Comparison of ENCODE assay signal across 8 cellular contexts in genomic region chr13:79393564-79394249, GRCh38. TPM values are rescaled to one million over a fixed set of nuclear protein-coding genes. Genes with fewer than 3 reads are reported as not detected.
A peak's percentile ranks its signal among the peaks of the same experiment; 100 is the strongest.
DNase-seq lines count a peak whose midpoint lies in the region; ATAC-seq, FAIRE-seq and TF ChIP-seq lines count a peak whose summit lies in the region.

No MANE protein-coding gene starts in this region.

- no peaks in the 10 kb centered on the region for H3K27me3 Mint-ChIP-seq in T-helper 1 cell treated with Interleukin-12 subunit alpha and Interleukin-12 subunit beta and Interleukin-4 antibody, amounts not matched to agents 30 μg/mL and 1 μg/mL, for 36 hours (ENCODE audit: low read depth)

- H3K4me3 Mint-ChIP-seq in T-helper 1 cell treated with Interleukin-12 subunit alpha and Interleukin-12 subunit beta and Interleukin-4 antibody, amounts not matched to agents 30 μg/mL and 1 μg/mL, for 36 hours, result peak overlapping the region; percentile 55

- H3K9me3 Mint-ChIP-seq in T-helper 1 cell treated with Interleukin-12 subunit alpha and Interleukin-12 subunit beta and Interleukin-4 antibody, amounts not matched to agents 30 μg/mL and 1 μg/mL, for 36 hours, result peaks cover 6% of the 10 kb centered on the region

- no peaks in the 10 kb centered on the region for H3K27me3 ChIP-seq in aorta (ENCODE audit: control insufficient read depth in 1 of 2, insufficient read depth in 2 of 2, low read length in 1 of 2)

- intact Hi-C loops in aorta (cut with DNase I), result no loop called here

- H3K9me3 ChIP-seq in aorta (ENCODE audit: control insufficient read depth, low read length), result no peaks in the 10 kb centered on the region

- FAIRE-seq in GM12892 (lab: Jason Lieb, UNC), result peak; percentile 70

- 0 out of 2 replicates have a peak, but pooled peaks have one; percentile 38 for TF ChIP-seq POLR2A in GM12892 (IDR thresholded peaks at IDR 0.05; ENCODE audit: low read depth, low read length)

- H3K36me3 ChIP-seq in aorta (ENCODE audit: control insufficient read depth in 1 of 2, insufficient read depth in 2 of 2, low read length in 1 of 2), result peaks cover 0 to 3% of the 10 kb centered on the region in 2 donors

- H3K36me3 Mint-ChIP-seq in T-helper 1 cell treated with Interleukin-12 subunit alpha and Interleukin-12 subunit beta and Interleukin-4 antibody, amounts not matched to agents 30 μg/mL and 1 μg/mL, for 36 hours (ENCODE audit: low read depth), result peaks cover 37% of the 10 kb centered on the region

- H3K4me3 ChIP-seq in aorta (ENCODE audit: low read length in 2 of 2), result no peak overlapping the region

- in situ Hi-C loops in GM13976 (cut with MboI; ENCODE audit: low sequenced_read_pairs, unreplicated experiment), result no loop called here

- TF ChIP-seq CTCF in GM13976 (IDR thresholded peaks at IDR 0.05; ENCODE audit: borderline replicate concordance, control extremely low read depth, extremely low read depth, insufficient read depth, missing control alignments), result no peak

- no peaks in the 10 kb centered on the region for H3K4me1 ChIP-seq in aorta (ENCODE audit: control insufficient read depth in 1 of 2, insufficient read depth in 2 of 2, low read length in 2 of 2)

- H3K27ac Mint-ChIP-seq in T-helper 1 cell treated with Interleukin-12 subunit alpha and Interleukin-12 subunit beta and Interleukin-4 antibody, amounts not matched to agents 30 μg/mL and 1 μg/mL, for 36 hours, result peak overlapping the region; percentile 78

- ATAC-seq in GM21576 (IDR thresholded peaks at IDR 0.05; ENCODE audit: unreplicated experiment) (peak; percentile 88), esophagus mucosa (peak; percentile 61), aorta (ENCODE audit: low FRiP score) (peak; percentile 64)

- DNase-seq in GM12892 (ENCODE audit: insufficient read length), result no peak
- peak; percentile 17 for DNase-seq in HuH-7 (ENCODE audit: low spot score)
- peak in 1 of 2 donors; percentile 43 for DNase-seq in aorta
- DNase-seq in GM13976 (ENCODE audit: low spot score), result no peak
- DNase-seq in T-helper 9 cell, result no peak

- 52 to 55% methylated on average over 14 of the region's 14 CpGs for WGBS in aorta, 2 donors

- no peak overlapping the region for H3K27ac ChIP-seq in aorta (ENCODE audit: low read depth in 1 of 2, low read length in 2 of 2)

- peaks cover 44% of the 10 kb centered on the region for H3K4me1 Mint-ChIP-seq in T-helper 1 cell treated with Interleukin-12 subunit alpha and Interleukin-12 subunit beta and Interleukin-4 antibody, amounts not matched to agents 30 μg/mL and 1 μg/mL, for 36 hours (ENCODE audit: low read depth)

RNA-seq across cellular contexts. Expression of gene RBM26, which starts 12.3 kb away (rescaled TPM):
- 34.9 TPM for polyA plus RNA-seq in GM12892 (2012; ENCODE audit: missing spikeins)
- total RNA-seq in esophagus mucosa (21.0 TPM), aorta (10 to 100 TPM; 37.5 to 54.6 TPM)
- polyA plus RNA-seq in aorta, result 10 to 100 TPM in 1 of 2 donors, 1 to 10 TPM in 1; 5.5 to 21.7 TPM
